Comparison of ENCODE assay signal across 1 cellular context in the genomic region with DNA sequence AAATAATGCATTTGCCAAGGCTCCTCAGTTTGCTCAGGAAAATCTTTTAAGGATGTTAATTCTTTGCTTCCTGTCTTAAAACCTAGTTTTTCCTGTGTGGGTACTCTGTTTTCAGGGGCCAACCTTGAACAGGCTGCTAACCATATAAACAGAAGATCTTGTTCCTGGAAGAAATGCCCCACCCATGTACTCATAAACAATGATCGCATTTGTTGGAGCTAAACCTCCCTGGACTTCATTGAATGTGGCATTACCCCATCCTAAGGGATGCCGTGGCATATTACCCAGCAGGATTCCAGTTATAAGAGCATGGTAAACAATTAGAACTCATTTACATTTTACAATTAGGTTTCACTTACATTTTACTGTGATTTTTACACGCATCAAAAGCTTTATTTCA.
TF ChIP-seq lines count a peak whose summit lies in the region.

No MANE protein-coding gene starts in this region.

TF ChIP-seq in GM23338, 12 proteins besides CTCF, POLR2A, EP300 and RAD21 (continued from another document):
- TF ChIP-seq, protein P1, sequence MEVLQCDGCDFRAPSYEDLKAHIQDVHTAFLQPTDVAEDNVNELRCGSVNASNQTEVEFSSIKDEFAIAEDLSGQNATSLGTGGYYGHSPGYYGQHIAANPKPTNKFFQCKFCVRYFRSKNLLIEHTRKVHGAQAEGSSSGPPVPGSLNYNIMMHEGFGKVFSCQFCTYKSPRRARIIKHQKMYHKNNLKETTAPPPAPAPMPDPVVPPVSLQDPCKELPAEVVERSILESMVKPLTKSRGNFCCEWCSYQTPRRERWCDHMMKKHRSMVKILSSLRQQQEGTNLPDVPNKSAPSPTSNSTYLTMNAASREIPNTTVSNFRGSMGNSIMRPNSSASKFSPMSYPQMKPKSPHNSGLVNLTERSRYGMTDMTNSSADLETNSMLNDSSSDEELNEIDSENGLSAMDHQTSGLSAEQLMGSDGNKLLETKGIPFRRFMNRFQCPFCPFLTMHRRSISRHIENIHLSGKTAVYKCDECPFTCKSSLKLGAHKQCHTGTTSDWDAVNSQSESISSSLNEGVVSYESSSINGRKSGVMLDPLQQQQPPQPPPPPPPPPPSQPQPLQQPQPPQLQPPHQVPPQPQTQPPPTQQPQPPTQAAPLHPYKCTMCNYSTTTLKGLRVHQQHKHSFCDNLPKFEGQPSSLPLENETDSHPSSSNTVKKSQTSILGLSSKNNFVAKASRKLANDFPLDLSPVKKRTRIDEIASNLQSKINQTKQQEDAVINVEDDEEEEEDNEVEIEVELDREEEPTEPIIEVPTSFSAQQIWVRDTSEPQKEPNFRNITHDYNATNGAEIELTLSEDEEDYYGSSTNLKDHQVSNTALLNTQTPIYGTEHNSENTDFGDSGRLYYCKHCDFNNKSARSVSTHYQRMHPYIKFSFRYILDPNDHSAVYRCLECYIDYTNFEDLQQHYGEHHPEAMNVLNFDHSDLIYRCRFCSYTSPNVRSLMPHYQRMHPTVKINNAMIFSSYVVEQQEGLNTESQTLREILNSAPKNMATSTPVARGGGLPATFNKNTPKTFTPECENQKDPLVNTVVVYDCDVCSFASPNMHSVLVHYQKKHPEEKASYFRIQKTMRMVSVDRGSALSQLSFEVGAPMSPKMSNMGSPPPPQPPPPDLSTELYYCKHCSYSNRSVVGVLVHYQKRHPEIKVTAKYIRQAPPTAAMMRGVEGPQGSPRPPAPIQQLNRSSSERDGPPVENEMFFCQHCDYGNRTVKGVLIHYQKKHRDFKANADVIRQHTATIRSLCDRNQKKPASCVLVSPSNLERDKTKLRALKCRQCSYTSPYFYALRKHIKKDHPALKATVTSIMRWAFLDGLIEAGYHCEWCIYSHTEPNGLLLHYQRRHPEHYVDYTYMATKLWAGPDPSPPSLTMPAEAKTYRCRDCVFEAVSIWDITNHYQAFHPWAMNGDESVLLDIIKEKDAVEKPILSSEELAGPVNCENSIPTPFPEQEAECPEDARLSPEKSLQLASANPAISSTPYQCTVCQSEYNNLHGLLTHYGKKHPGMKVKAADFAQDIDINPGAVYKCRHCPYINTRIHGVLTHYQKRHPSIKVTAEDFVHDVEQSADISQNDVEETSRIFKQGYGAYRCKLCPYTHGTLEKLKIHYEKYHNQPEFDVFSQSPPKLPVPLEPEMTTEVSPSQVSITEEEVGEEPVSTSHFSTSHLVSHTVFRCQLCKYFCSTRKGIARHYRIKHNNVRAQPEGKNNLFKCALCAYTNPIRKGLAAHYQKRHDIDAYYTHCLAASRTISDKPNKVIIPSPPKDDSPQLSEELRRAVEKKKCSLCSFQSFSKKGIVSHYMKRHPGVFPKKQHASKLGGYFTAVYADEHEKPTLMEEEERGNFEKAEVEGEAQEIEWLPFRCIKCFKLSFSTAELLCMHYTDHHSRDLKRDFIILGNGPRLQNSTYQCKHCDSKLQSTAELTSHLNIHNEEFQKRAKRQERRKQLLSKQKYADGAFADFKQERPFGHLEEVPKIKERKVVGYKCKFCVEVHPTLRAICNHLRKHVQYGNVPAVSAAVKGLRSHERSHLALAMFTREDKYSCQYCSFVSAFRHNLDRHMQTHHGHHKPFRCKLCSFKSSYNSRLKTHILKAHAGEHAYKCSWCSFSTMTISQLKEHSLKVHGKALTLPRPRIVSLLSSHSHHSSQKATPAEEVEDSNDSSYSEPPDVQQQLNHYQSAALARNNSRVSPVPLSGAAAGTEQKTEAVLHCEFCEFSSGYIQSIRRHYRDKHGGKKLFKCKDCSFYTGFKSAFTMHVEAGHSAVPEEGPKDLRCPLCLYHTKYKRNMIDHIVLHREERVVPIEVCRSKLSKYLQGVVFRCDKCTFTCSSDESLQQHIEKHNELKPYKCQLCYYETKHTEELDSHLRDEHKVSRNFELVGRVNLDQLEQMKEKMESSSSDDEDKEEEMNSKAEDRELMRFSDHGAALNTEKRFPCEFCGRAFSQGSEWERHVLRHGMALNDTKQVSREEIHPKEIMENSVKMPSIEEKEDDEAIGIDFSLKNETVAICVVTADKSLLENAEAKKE (CRISPR knock-in tag; IDR thresholded peaks at IDR 0.05), result no peak
- TF ChIP-seq POLR2AphosphoS5 (IDR thresholded peaks at IDR 0.05; ENCODE audit: low read depth), result no peak
- no peak for TF ChIP-seq EZH2phosphoT487 (IDR thresholded peaks at IDR 0.05; ENCODE audit: unreplicated experiment)
- TF ChIP-seq ZNF114 (CRISPR knock-in tag; IDR thresholded peaks at IDR 0.05), result no peak
- TF ChIP-seq ZNF331 (CRISPR knock-in tag; IDR thresholded peaks at IDR 0.05; ENCODE audit: low read depth), result no peak
- TF ChIP-seq, protein P2, sequence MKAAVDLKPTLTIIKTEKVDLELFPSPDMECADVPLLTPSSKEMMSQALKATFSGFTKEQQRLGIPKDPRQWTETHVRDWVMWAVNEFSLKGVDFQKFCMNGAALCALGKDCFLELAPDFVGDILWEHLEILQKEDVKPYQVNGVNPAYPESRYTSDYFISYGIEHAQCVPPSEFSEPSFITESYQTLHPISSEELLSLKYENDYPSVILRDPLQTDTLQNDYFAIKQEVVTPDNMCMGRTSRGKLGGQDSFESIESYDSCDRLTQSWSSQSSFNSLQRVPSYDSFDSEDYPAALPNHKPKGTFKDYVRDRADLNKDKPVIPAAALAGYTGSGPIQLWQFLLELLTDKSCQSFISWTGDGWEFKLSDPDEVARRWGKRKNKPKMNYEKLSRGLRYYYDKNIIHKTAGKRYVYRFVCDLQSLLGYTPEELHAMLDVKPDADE (IDR thresholded peaks at IDR 0.05), result no peak
- TF ChIP-seq, protein P3, sequence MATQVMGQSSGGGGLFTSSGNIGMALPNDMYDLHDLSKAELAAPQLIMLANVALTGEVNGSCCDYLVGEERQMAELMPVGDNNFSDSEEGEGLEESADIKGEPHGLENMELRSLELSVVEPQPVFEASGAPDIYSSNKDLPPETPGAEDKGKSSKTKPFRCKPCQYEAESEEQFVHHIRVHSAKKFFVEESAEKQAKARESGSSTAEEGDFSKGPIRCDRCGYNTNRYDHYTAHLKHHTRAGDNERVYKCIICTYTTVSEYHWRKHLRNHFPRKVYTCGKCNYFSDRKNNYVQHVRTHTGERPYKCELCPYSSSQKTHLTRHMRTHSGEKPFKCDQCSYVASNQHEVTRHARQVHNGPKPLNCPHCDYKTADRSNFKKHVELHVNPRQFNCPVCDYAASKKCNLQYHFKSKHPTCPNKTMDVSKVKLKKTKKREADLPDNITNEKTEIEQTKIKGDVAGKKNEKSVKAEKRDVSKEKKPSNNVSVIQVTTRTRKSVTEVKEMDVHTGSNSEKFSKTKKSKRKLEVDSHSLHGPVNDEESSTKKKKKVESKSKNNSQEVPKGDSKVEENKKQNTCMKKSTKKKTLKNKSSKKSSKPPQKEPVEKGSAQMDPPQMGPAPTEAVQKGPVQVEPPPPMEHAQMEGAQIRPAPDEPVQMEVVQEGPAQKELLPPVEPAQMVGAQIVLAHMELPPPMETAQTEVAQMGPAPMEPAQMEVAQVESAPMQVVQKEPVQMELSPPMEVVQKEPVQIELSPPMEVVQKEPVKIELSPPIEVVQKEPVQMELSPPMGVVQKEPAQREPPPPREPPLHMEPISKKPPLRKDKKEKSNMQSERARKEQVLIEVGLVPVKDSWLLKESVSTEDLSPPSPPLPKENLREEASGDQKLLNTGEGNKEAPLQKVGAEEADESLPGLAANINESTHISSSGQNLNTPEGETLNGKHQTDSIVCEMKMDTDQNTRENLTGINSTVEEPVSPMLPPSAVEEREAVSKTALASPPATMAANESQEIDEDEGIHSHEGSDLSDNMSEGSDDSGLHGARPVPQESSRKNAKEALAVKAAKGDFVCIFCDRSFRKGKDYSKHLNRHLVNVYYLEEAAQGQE (IDR thresholded peaks at IDR 0.05; ENCODE audit: unreplicated experiment), result no peak
- TF ChIP-seq EZH2 (IDR thresholded peaks at IDR 0.05; ENCODE audit: low read depth, unreplicated experiment), result no peak
- no peak for TF ChIP-seq JUNB (IDR thresholded peaks at IDR 0.05; ENCODE audit: unreplicated experiment)
